Comparison of ENCODE assay signal across 17 cellular contexts in genomic region chr11:3632070-3632660, GRCh38. TPM values are rescaled to one million over a fixed set of nuclear protein-coding genes. Genes with fewer than 3 reads are reported as not detected.
A peak's percentile ranks its signal among the peaks of the same experiment; 100 is the strongest.
DNase-seq lines count a peak whose midpoint lies in the region; ATAC-seq and TF ChIP-seq lines count a peak whose summit lies in the region.
"Had no signal": no experiment of that assay in that cellular context is flagged by ENCODE, and none has a peak within 500 bp of the region (broad histone marks: within the 10 kb centered on the region; RNA-seq: fewer than 3 reads in every experiment).

No MANE protein-coding gene starts in this region.

- TF ChIP-seq CTCF in spleen (IDR thresholded peaks at IDR 0.05 in 8 of 11, conservative IDR thresholded peaks at IDR 0.05 in 3 of 11): no peak

- intact Hi-C loops in spleen (cut with DNase I; ENCODE audit: low total_unique reads): no loop called here

- H3K9me3 Mint-ChIP-seq in activated naive CD8-positive, alpha-beta T cell treated with anti-CD3 and anti-CD28 coated beads, Interleukin-2, amount 50 U/mL, for 24 hours: no peaks in the 10 kb centered on the region
- H3K9me3 Mint-ChIP-seq in activated naive CD8-positive, alpha-beta T cell treated with anti-CD3 and anti-CD28 coated beads for 36 hours: no peaks in the 10 kb centered on the region
- H3K9me3 Mint-ChIP-seq in activated T-helper 17 cell treated with anti-CD3 and anti-CD28 coated beads, Interleukin-2, amount 50 U/mL, for 72 hours: no peaks in the 10 kb centered on the region
- H3K9me3 Mint-ChIP-seq: GM23338 had no signal

- TF ChIP-seq POLR2A in spleen (IDR thresholded peaks at IDR 0.05): no peak

- H3K4me3 ChIP-seq in spleen: no peak overlapping the region
- H3K4me3 ChIP-seq: BLaER1 treated with 17β-estradiol and CSF1 and Interleukin-3, amounts not matched to agents 10 nM and 100 nM; GM23338 had no signal

- no peak overlapping the region for H3K27ac ChIP-seq in spleen
- H3K27ac ChIP-seq: BLaER1 treated with 17β-estradiol and CSF1 and Interleukin-3, amounts not matched to agents 10 nM and 100 nM; HL-60 had no signal

- no peak overlapping the region for H3K4me3 Mint-ChIP-seq in activated naive CD8-positive, alpha-beta T cell treated with anti-CD3 and anti-CD28 coated beads, Interleukin-2, amount 50 U/mL, for 24 hours
- H3K4me3 Mint-ChIP-seq in activated naive CD8-positive, alpha-beta T cell treated with anti-CD3 and anti-CD28 coated beads for 36 hours: no peak overlapping the region
- H3K4me3 Mint-ChIP-seq in activated T-helper 17 cell treated with anti-CD3 and anti-CD28 coated beads, Interleukin-2, amount 50 U/mL, for 72 hours: no peak overlapping the region
- H3K4me3 Mint-ChIP-seq: CD4-positive, CD25-positive, alpha-beta regulatory T cell; GM23338 had no signal

- no peaks in the 10 kb centered on the region for H3K36me3 ChIP-seq in spleen
- H3K36me3 ChIP-seq: BLaER1 treated with 17β-estradiol and CSF1 and Interleukin-3, amounts not matched to agents 10 nM and 100 nM had no signal

- H3K27ac Mint-ChIP-seq in activated naive CD8-positive, alpha-beta T cell treated with anti-CD3 and anti-CD28 coated beads, Interleukin-2, amount 50 U/mL, for 24 hours: peak overlapping the region; percentile 26
- H3K27ac Mint-ChIP-seq in activated naive CD8-positive, alpha-beta T cell treated with anti-CD3 and anti-CD28 coated beads for 36 hours: no peak overlapping the region
- no peak overlapping the region for H3K27ac Mint-ChIP-seq in activated T-helper 17 cell treated with anti-CD3 and anti-CD28 coated beads, Interleukin-2, amount 50 U/mL, for 72 hours
- H3K27ac Mint-ChIP-seq: CD4-positive, CD25-positive, alpha-beta regulatory T cell; GM23338 had no signal

- WGBS in spleen, 5 donors: 84 to 90% (median 88%) methylated on average over 5 of the region's 5 CpGs

- no peak for DNase-seq in activated naive CD8-positive, alpha-beta T cell treated with anti-CD3 and anti-CD28 coated beads, Interleukin-2, amount 50 U/mL, for 24 hours
- no peak for DNase-seq in activated naive CD8-positive, alpha-beta T cell treated with anti-CD3 and anti-CD28 coated beads for 36 hours
- DNase-seq in kidney tubule cell (ENCODE audit: low spot score): peak; percentile 57
- DNase-seq in spleen: peak; percentile 33
- no peak for DNase-seq in NCI-H2107 (lab: John Stamatoyannopoulos, UW)
- no peak for DNase-seq in NCI-H345 (lab: John Stamatoyannopoulos, UW)
- no peak for DNase-seq in middle frontal gyrus (ENCODE audit: extremely low spot score, low spot score)
- DNase-seq: ACHN; CD4-positive, CD25-positive, alpha-beta regulatory T cell; DMS53; GF-D8; H7 had no signal

- H3K27me3 Mint-ChIP-seq in activated naive CD8-positive, alpha-beta T cell treated with anti-CD3 and anti-CD28 coated beads, Interleukin-2, amount 50 U/mL, for 24 hours: peaks cover 2% of the 10 kb centered on the region
- H3K27me3 Mint-ChIP-seq in activated naive CD8-positive, alpha-beta T cell treated with anti-CD3 and anti-CD28 coated beads for 36 hours: no peaks in the 10 kb centered on the region
- H3K27me3 Mint-ChIP-seq in activated T-helper 17 cell treated with anti-CD3 and anti-CD28 coated beads, Interleukin-2, amount 50 U/mL, for 72 hours: peaks cover 8% of the 10 kb centered on the region

- no peaks in the 10 kb centered on the region for H3K9me3 ChIP-seq in spleen
- H3K9me3 ChIP-seq: BLaER1 treated with 17β-estradiol and CSF1 and Interleukin-3, amounts not matched to agents 10 nM and 100 nM had no signal

- no peaks in the 10 kb centered on the region for H3K36me3 Mint-ChIP-seq in activated naive CD8-positive, alpha-beta T cell treated with anti-CD3 and anti-CD28 coated beads, Interleukin-2, amount 50 U/mL, for 24 hours (ENCODE audit: low read depth)
- no peaks in the 10 kb centered on the region for H3K36me3 Mint-ChIP-seq in activated naive CD8-positive, alpha-beta T cell treated with anti-CD3 and anti-CD28 coated beads for 36 hours
- H3K36me3 Mint-ChIP-seq in activated T-helper 17 cell treated with anti-CD3 and anti-CD28 coated beads, Interleukin-2, amount 50 U/mL, for 72 hours (ENCODE audit: low read depth): no peaks in the 10 kb centered on the region
- H3K36me3 Mint-ChIP-seq: CD4-positive, CD25-positive, alpha-beta regulatory T cell had no signal

- H3K4me1 Mint-ChIP-seq in activated naive CD8-positive, alpha-beta T cell treated with anti-CD3 and anti-CD28 coated beads, Interleukin-2, amount 50 U/mL, for 24 hours: no peaks in the 10 kb centered on the region
- no peaks in the 10 kb centered on the region for H3K4me1 Mint-ChIP-seq in activated naive CD8-positive, alpha-beta T cell treated with anti-CD3 and anti-CD28 coated beads for 36 hours
- H3K4me1 Mint-ChIP-seq in activated T-helper 17 cell treated with anti-CD3 and anti-CD28 coated beads, Interleukin-2, amount 50 U/mL, for 72 hours: peaks cover 5% of the 10 kb centered on the region
- H3K4me1 Mint-ChIP-seq: GM23338 had no signal

- H3K4me1 ChIP-seq in spleen: no peaks in the 10 kb centered on the region

- no peak for ATAC-seq in activated naive CD8-positive, alpha-beta T cell treated with anti-CD3 and anti-CD28 coated beads, Interleukin-2, amount 50 U/mL, for 24 hours
- ATAC-seq in activated T-helper 17 cell treated with anti-CD3 and anti-CD28 coated beads, Interleukin-2, amount 50 U/mL, for 72 hours (replicated peaks): peak; percentile 42
- ATAC-seq: GM23338 had no signal

- H3K27me3 ChIP-seq in spleen (replicated peaks in 1 of 7): no peaks in the 10 kb centered on the region
- H3K27me3 ChIP-seq: BLaER1 treated with 17β-estradiol and CSF1 and Interleukin-3, amounts not matched to agents 10 nM and 100 nM had no signal

RNA-seq across cellular contexts. Expression of gene ART5, which starts 9.6 kb away (rescaled TPM):
- not detected for total RNA-seq in activated naive CD8-positive, alpha-beta T cell treated with anti-CD3 and anti-CD28 coated beads for 36 hours
- total RNA-seq in activated T-helper 17 cell treated with anti-CD3 and anti-CD28 coated beads, Interleukin-2, amount 50 U/mL, for 72 hours: not detected
- total RNA-seq in spleen: not detected
- not detected for polyA plus RNA-seq in spleen
- total RNA-seq: CD4-positive, CD25-positive, alpha-beta regulatory T cell had no signal
- polyA plus RNA-seq: CD4-positive, CD25-positive, alpha-beta regulatory T cell had no signal

RNA-seq across cellular contexts. Expression of gene ART1, which starts 12.8 kb away (rescaled TPM):
- not detected for total RNA-seq in activated naive CD8-positive, alpha-beta T cell treated with anti-CD3 and anti-CD28 coated beads for 36 hours
- not detected for total RNA-seq in activated T-helper 17 cell treated with anti-CD3 and anti-CD28 coated beads, Interleukin-2, amount 50 U/mL, for 72 hours
- not detected for total RNA-seq in spleen
- not detected for polyA plus RNA-seq in spleen
- total RNA-seq: A172; CD4-positive, CD25-positive, alpha-beta regulatory T cell; GM23338 had no signal
- polyA plus RNA-seq: CD4-positive, CD25-positive, alpha-beta regulatory T cell; GM23338 had no signal

RNA-seq across cellular contexts. Expression of gene CHRNA10, which starts 39.0 kb away (rescaled TPM):
- total RNA-seq in activated naive CD8-positive, alpha-beta T cell treated with anti-CD3 and anti-CD28 coated beads for 36 hours: 1 to 10 TPM; 1.0 to 1.5 TPM
- total RNA-seq in activated T-helper 17 cell treated with anti-CD3 and anti-CD28 coated beads, Interleukin-2, amount 50 U/mL, for 72 hours: 1 to 10 TPM; 3.0 to 4.6 TPM
- 1 to 10 TPM; 1.5 to 5.0 (median 2.9) TPM for total RNA-seq in spleen
- 1 to 10 TPM in 2 of 3 donors, under 1 TPM in 1; 0.85 to 1.8 (median 1.7) TPM for polyA plus RNA-seq in spleen

Comparison
In these comparisons a context has a peak if more than half of its experiments do, and no peak if none do; other contexts are left out.
1. DNase-seq: peak in kidney tubule cell (single experiment) and spleen (single experiment); none in activated naive CD8-positive, alpha-beta T cell treated with anti-CD3 and anti-CD28 coated beads, Interleukin-2, amount 50 U/mL, for 24 hours (single experiment), activated naive CD8-positive, alpha-beta T cell treated with anti-CD3 and anti-CD28 coated beads for 36 hours (single experiment), NCI-H2107 (single experiment), NCI-H345 (single experiment) and middle frontal gyrus (single experiment).